1 cellular context compared by ENCODE assay signal in genomic region chr1:114122891-114123621, GRCh38.
TF ChIP-seq lines count a peak whose summit lies in the region.

No MANE protein-coding gene starts in this region.

TF ChIP-seq in HCT116, 20 proteins besides CTCF, POLR2A, EP300 and RAD21 (continued from another document):
- TF ChIP-seq TCF7L2 (IDR thresholded peaks at IDR 0.05; ENCODE audit: borderline replicate concordance, extremely low read depth, insufficient read depth, insufficient read length) (no peak), FOSL1 (IDR thresholded peaks at IDR 0.05; ENCODE audit: low read depth) (no peak), CEBPB (IDR thresholded peaks at IDR 0.05; ENCODE audit: low read depth) (no peak), YY1 (IDR thresholded peaks at IDR 0.05; ENCODE audit: extremely low read depth, insufficient replicate concordance, low read depth, low read length) (no peak), CBX3 (IDR thresholded peaks at IDR 0.05; ENCODE audit: low read depth) (no peak), EZH2 (IDR thresholded peaks at IDR 0.05) (no peak), JUND (IDR thresholded peaks at IDR 0.05) (no peak), ZNF274 (IDR thresholded peaks at IDR 0.05; ENCODE audit: low read depth, low read length) (no peak)
